13 cellular contexts compared by ENCODE assay signal in the genomic region with DNA sequence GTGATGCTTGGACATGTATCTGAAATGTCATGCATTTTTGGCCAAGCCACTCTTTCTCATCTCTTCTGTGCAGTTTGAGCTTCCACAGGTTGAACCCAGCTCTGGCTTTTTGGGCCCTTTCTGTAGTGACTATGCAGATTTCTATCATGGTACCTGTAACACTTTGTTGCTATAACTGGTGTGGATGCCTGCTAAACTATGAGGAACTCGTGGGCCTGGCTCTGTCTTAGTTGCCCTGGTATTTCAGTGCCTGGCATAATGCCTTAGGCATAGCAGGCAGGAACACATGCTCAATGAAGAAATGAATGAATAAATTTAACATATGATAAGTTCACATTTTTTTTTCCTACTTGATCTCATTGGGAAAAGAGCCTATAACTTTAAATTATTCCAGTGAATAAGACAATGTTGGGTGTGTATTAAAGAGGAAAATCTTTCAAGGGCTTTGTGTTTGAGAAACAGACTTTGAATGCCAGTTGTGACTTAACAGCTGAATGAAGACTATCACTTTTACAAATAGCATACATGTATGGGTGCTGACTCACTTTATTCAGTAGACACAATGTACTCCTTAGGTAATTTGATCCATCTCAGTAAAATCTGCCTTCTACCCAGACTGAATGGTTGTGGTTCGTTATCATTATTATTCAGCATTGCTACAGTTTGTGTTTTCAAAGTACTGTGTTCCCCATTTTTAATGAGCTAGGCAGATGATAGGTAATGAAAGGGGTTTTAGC.
DNase-seq lines count a peak whose midpoint lies in the region; ATAC-seq, FAIRE-seq and TF ChIP-seq lines count a peak whose summit lies in the region.
"Had no signal": no experiment of that assay in that cellular context is flagged by ENCODE, and none has a peak within 500 bp of the region (broad histone marks: within the 10 kb centered on the region; RNA-seq: fewer than 3 reads in every experiment).

No MANE protein-coding gene starts in this region.

- peaks cover 2 to 19% of the 10 kb centered on the region in 2 donors for H3K4me1 ChIP-seq in lung (ENCODE audit: control insufficient read depth in 2 of 2, insufficient read depth in 2 of 2, low read length in 2 of 2)
- H3K4me1 ChIP-seq in kidney (ENCODE audit: control insufficient read depth in 1 of 2, insufficient read depth in 1 of 2, low read depth in 1 of 2, low read length in 2 of 2) = peaks cover 2 to 12% of the 10 kb centered on the region in 2 donors
- H3K4me1 ChIP-seq in spleen = peaks cover 0 to 26% (median 14%) of the 10 kb centered on the region in 6 donors
- no peaks in the 10 kb centered on the region for H3K4me1 ChIP-seq in Caco-2

- no peak for FAIRE-seq in kidney (lab: Jason Lieb, UNC)

- peaks cover 0 to 4% of the 10 kb centered on the region in 2 donors for H3K9me3 ChIP-seq in lung (ENCODE audit: control insufficient read depth in 2 of 2, insufficient read depth in 1 of 2, low read length in 1 of 2)
- peaks cover 0 to 10% of the 10 kb centered on the region in 2 donors for H3K9me3 ChIP-seq in kidney (ENCODE audit: control insufficient read depth in 1 of 2, low read length in 2 of 2)
- peaks cover 0 to 13% (median 9%) of the 10 kb centered on the region in 8 donors for H3K9me3 ChIP-seq in spleen
- peaks cover 19% of the 10 kb centered on the region for H3K9me3 ChIP-seq in Caco-2

- no peaks in the 10 kb centered on the region for H3K36me3 Mint-ChIP-seq in Caco-2 (ENCODE audit: insufficient read depth, unreplicated experiment)

- H3K9me3 Mint-ChIP-seq in Caco-2 (ENCODE audit: unreplicated experiment) = peaks cover 12% of the 10 kb centered on the region
- H3K9me3 Mint-ChIP-seq: effector memory CD8-positive, alpha-beta T cell had no signal

- no peaks in the 10 kb centered on the region for H3K36me3 ChIP-seq in BJ (ENCODE audit: control insufficient read depth, insufficient read depth, low read length)
- H3K36me3 ChIP-seq in lung (ENCODE audit: control insufficient read depth in 2 of 2, insufficient read depth in 2 of 2, low read length in 2 of 2) = no peaks in the 10 kb centered on the region
- H3K36me3 ChIP-seq in kidney (ENCODE audit: control insufficient read depth in 1 of 2, insufficient read depth in 2 of 2, low read length in 2 of 2) = no peaks in the 10 kb centered on the region
- H3K36me3 ChIP-seq in spleen = no peaks in the 10 kb centered on the region
- no peaks in the 10 kb centered on the region for H3K36me3 ChIP-seq in Caco-2 (ENCODE audit: control insufficient read depth, insufficient read depth, low read length)

- CTCF ChIA-PET in BJ (lab: Yijun Ruan, JAX) (interaction anchor here (0.8 to 2.3 kb wide), 6 partner anchors 9 to 173 kb away, joined by 3 to 11 read pairs (median 4); no protein-coding TSS in a partner anchor), Caco-2 (lab: Charles Lee) (no interaction called here)

- H3K27ac ChIP-seq in lung (ENCODE audit: low read depth in 1 of 2, low read length in 1 of 2) = peak overlapping the region in 1 of 2 donors; percentile 11
- H3K27ac ChIP-seq in kidney (ENCODE audit: low read depth in 2 of 2, low read length in 2 of 2) = no peak overlapping the region
- peak overlapping the region in 1 of 8 donors; percentile 17 for H3K27ac ChIP-seq in spleen

- TF ChIP-seq CTCF in BJ (IDR thresholded peaks at IDR 0.05; ENCODE audit: insufficient read depth, low read depth, low read length) = no peak
- no peak for TF ChIP-seq CTCF in cardiac fibroblast (IDR thresholded peaks at IDR 0.05; ENCODE audit: low read depth, low read length)
- TF ChIP-seq CTCF in lung (IDR thresholded peaks at IDR 0.05; ENCODE audit: control extremely low read depth, extremely low read depth) = no peak
- TF ChIP-seq CTCF in kidney (IDR thresholded peaks at IDR 0.05; ENCODE audit: borderline replicate concordance, extremely low read depth, insufficient read depth) = no peak
- TF ChIP-seq CTCF in spleen (IDR thresholded peaks at IDR 0.05 in 8 of 11, conservative IDR thresholded peaks at IDR 0.05 in 3 of 11) = no peak
- TF ChIP-seq CTCF in Caco-2 (IDR thresholded peaks at IDR 0.05; ENCODE audit: insufficient read depth in 1 of 2, low read depth in 1 of 2, low read length in 1 of 2, severe bottlenecking in 1 of 2, unreplicated experiment in 1 of 2) = no peak

- no peaks in the 10 kb centered on the region for H3K27me3 ChIP-seq in BJ (ENCODE audit: control insufficient read depth, insufficient read depth, low read length)
- no peaks in the 10 kb centered on the region for H3K27me3 ChIP-seq in lung (ENCODE audit: control insufficient read depth, insufficient read depth)
- no peaks in the 10 kb centered on the region for H3K27me3 ChIP-seq in spleen (replicated peaks in 1 of 7)
- H3K27me3 ChIP-seq in Caco-2 (replicated peaks; ENCODE audit: control insufficient read depth, insufficient read depth, low read length) = no peaks in the 10 kb centered on the region

- no peak overlapping the region for H3K27ac Mint-ChIP-seq in Caco-2 (ENCODE audit: unreplicated experiment)
- H3K27ac Mint-ChIP-seq: activated T-helper 1 cell treated with anti-CD3 and anti-CD28 coated beads, Interleukin-12 subunit alpha, Interleukin-12 subunit beta, Interleukin-2, Interleukin-4 antibody, amounts not matched to agents 30 ng/mL and 10 ng/mL and 1 ng/mL, durations not matched to agents 14 hours and 24 hours and 36 hours; effector memory CD8-positive, alpha-beta T cell; stimulated activated memory B cell treated with anti-CD40 and anti-IgM and Interleukin-4, amounts not matched to agents 10 μg/mL and 1 μg/mL and 100 μg/mL, for 72 hours had no signal

- peaks cover 7% of the 10 kb centered on the region for H3K4me1 Mint-ChIP-seq in Caco-2 (ENCODE audit: low read depth, unreplicated experiment)

- no peak for TF ChIP-seq POLR2A in spleen (IDR thresholded peaks at IDR 0.05)

- DNase-seq in BJ (ENCODE audit: low read depth) = peak; percentile 76
- peak; percentile 38 for DNase-seq in NCI-H460 (ENCODE audit: extremely low read depth, low read depth)
- DNase-seq in cardiac fibroblast (ENCODE audit: low read depth in 2 of 2) = peak; percentile 88 to 95
- DNase-seq in lung (ENCODE audit: low spot score) = no peak
- no peak for DNase-seq in kidney
- DNase-seq in spleen = no peak
- no peak for DNase-seq in Caco-2
- DNase-seq: DMS153; effector memory CD8-positive, alpha-beta T cell; T-helper 9 cell had no signal

- no peaks in the 10 kb centered on the region for H3K27me3 Mint-ChIP-seq in Caco-2 (ENCODE audit: insufficient read depth, unreplicated experiment)
- H3K27me3 Mint-ChIP-seq: effector memory CD8-positive, alpha-beta T cell; stimulated activated memory B cell treated with anti-CD40 and anti-IgM and Interleukin-4, amounts not matched to agents 10 μg/mL and 1 μg/mL and 100 μg/mL, for 72 hours had no signal

- no TSS peak for BruUV-seq in Caco-2 (replicated peaks; lab: Mats Ljungman, UMichigan)

- no peak overlapping the region for H3K4me3 Mint-ChIP-seq in Caco-2 (ENCODE audit: unreplicated experiment)
- H3K4me3 Mint-ChIP-seq: activated T-helper 1 cell treated with anti-CD3 and anti-CD28 coated beads, Interleukin-12 subunit alpha, Interleukin-12 subunit beta, Interleukin-2, Interleukin-4 antibody, amounts not matched to agents 30 ng/mL and 10 ng/mL and 1 ng/mL, durations not matched to agents 14 hours and 24 hours and 36 hours; effector memory CD8-positive, alpha-beta T cell; stimulated activated memory B cell treated with anti-CD40 and anti-IgM and Interleukin-4, amounts not matched to agents 10 μg/mL and 1 μg/mL and 100 μg/mL, for 72 hours had no signal

- ATAC-seq in lung (ENCODE audit: insufficient read depth, low FRiP score) = peak; percentile 11
- no peak for ATAC-seq in GM21723 (IDR thresholded peaks at IDR 0.05; ENCODE audit: unreplicated experiment)
- ATAC-seq: effector memory CD8-positive, alpha-beta T cell; stimulated activated memory B cell treated with anti-CD40 and anti-IgM and Interleukin-4, amounts not matched to agents 10 μg/mL and 1 μg/mL and 100 μg/mL, for 72 hours had no signal

- WGBS in lung, 2 donors = 89 to 91% methylated on average over 2 of the region's 2 CpGs
- 75 to 92% (median 86%) methylated on average over 2 of the region's 2 CpGs for WGBS in spleen, 5 donors

- intact Hi-C loops in kidney (cut with DNase I) (no loop called here), spleen (cut with DNase I; ENCODE audit: low total_unique reads) (no loop called here), Caco-2 (cut with micrococcal nuclease; ENCODE audit: unreplicated experiment) (no loop called here)

- POLR2A ChIA-PET in BJ (lab: Charles Lee) = interaction anchor here (1.0 kb wide), 1 partner anchor 81 kb away, joined by 3 read pairs; no protein-coding TSS in a partner anchor
- POLR2A ChIA-PET in Caco-2 (lab: Charles Lee) = no interaction called here

- no peak overlapping the region for H3K9ac ChIP-seq in kidney (ENCODE audit: low read length in 2 of 2)

- no peak overlapping the region for H3K4me3 ChIP-seq in BJ (ENCODE audit: low read depth, low read length)
- H3K4me3 ChIP-seq in cardiac fibroblast (replicated peaks in 1 of 2; ENCODE audit: low read depth in 2 of 2, low read length in 2 of 2) = no peak overlapping the region
- H3K4me3 ChIP-seq in lung = no peak overlapping the region
- H3K4me3 ChIP-seq in kidney (ENCODE audit: low read length in 2 of 2) = no peak overlapping the region
- H3K4me3 ChIP-seq in spleen = no peak overlapping the region
- no peak overlapping the region for H3K4me3 ChIP-seq in Caco-2 (ENCODE audit: low read depth, low read length)

Comparison
In these comparisons a context has a peak if more than half of its experiments do, and no peak if none do; other contexts are left out.
1. DNase-seq: peak in BJ (single experiment), NCI-H460 (single experiment) and cardiac fibroblast (2 of 2); none in lung (single experiment), kidney (single experiment), spleen (single experiment) and Caco-2 (0 of 2).